Comparison of ENCODE assay signal across 8 cellular contexts in genomic region chr6:30744054-30744805, GRCh38. TPM values are rescaled to one million over a fixed set of nuclear protein-coding genes. Genes with fewer than 3 reads are reported as not detected.
A peak's percentile ranks its signal among the peaks of the same experiment; 100 is the strongest.
DNase-seq lines count a peak whose midpoint lies in the region; ATAC-seq and TF ChIP-seq lines count a peak whose summit lies in the region.

IER3 (minus strand) TSS chr6:30744547; CDS start chr6:30744518, 29 bp downstream.

- in situ Hi-C loops in gastrocnemius medialis (cut with MboI; ENCODE audit: low sequenced_read_pairs in 4 of 4) = loop anchor here in 3 of 4 donors (10.0 to 25.0 kb wide), 3 partner anchors 81 to 143 kb away; partner anchors contain the start of gene DDR1 (in 1 of the 3)

- TF ChIP-seq POLR2A in body of pancreas (IDR thresholded peaks at IDR 0.05) = peak; percentile 98 to 99 (median 99)
- peak; percentile 69 to 84 for TF ChIP-seq POLR2A in gastrocnemius medialis (IDR thresholded peaks at IDR 0.05)

- peak within 1 kb of the TSS; percentile 70 for H3K9ac ChIP-seq in iPS-15b (ENCODE audit: low read depth, low read length)

- TF ChIP-seq CTCF in body of pancreas (IDR thresholded peaks at IDR 0.05) (peak; percentile 57 to 75 (median 66)), gastrocnemius medialis (IDR thresholded peaks at IDR 0.05 in 4 of 5, conservative IDR thresholded peaks at IDR 0.05 in 1 of 5) (peak; percentile 74 to 88 (median 80))

- H3K4me1 ChIP-seq in body of pancreas (peaks cover 64% of the 10 kb centered on the region), iPS-15b (ENCODE audit: control insufficient read depth, insufficient read depth, low read length) (no peaks in the 10 kb centered on the region), gastrocnemius medialis (peaks cover 16 to 22% of the 10 kb centered on the region in 2 donors)

- peaks cover 4% of the 10 kb centered on the region in 2 donors for H3K36me3 ChIP-seq in body of pancreas (replicated peaks in 1 of 2; ENCODE audit: insufficient read depth in 1 of 2, low read depth in 2 of 2)
- H3K36me3 ChIP-seq in iPS-15b (ENCODE audit: control insufficient read depth, insufficient read depth, low read length) = peaks cover 11% of the 10 kb centered on the region
- H3K36me3 ChIP-seq in gastrocnemius medialis = peaks cover 0 to 19% of the 10 kb centered on the region in 2 donors

- H3K4me3 ChIP-seq in body of pancreas (peak within 1 kb of the TSS; percentile 22 to 63), iPS-15b (ENCODE audit: low read depth, low read length) (peak within 1 kb of the TSS; percentile 70), gastrocnemius medialis (peak within 1 kb of the TSS; percentile 63 to 83 (median 74))

- 0% methylated on average over 23 to 53 of the region's 54 CpGs for WGBS in body of pancreas, 2 donors

- no peaks in the 10 kb centered on the region for H3K27me3 ChIP-seq in body of pancreas
- peaks cover 10% of the 10 kb centered on the region for H3K27me3 ChIP-seq in iPS-15b (ENCODE audit: control insufficient read depth, insufficient read depth, low read length)
- H3K27me3 ChIP-seq in gastrocnemius medialis = no peaks in the 10 kb centered on the region

- intact Hi-C loops in body of pancreas (cut with DNase I) = no loop called here
- intact Hi-C loops in gastrocnemius medialis (cut with DNase I; ENCODE audit: low total_unique reads) = loop anchor here (1.0 to 10.0 kb wide), 6 partner anchors 39 to 343 kb away; partner anchors contain the start of gene VARS2

- DNase-seq in SKM-1 treated with dmso at 0.1 percent for 144 hours (lab: John Stamatoyannopoulos, UW; ENCODE audit: unreplicated experiment) (peak; percentile 39), SKM-1 (lab: John Stamatoyannopoulos, UW; ENCODE audit: unreplicated experiment) (no peak), NAMALWA (ENCODE audit: low spot score) (peak; percentile 75), T1000 (lab: John Stamatoyannopoulos, UW) (peak; percentile 94), body of pancreas (peak; percentile 89 to 93 (median 92)), gastrocnemius medialis (peak; percentile 54 to 65)

- no peaks in the 10 kb centered on the region for H3K9me3 ChIP-seq in body of pancreas
- H3K9me3 ChIP-seq in iPS-15b (ENCODE audit: control insufficient read depth, insufficient read depth, low read length) = no peaks in the 10 kb centered on the region
- no peaks in the 10 kb centered on the region for H3K9me3 ChIP-seq in gastrocnemius medialis

- ATAC-seq in body of pancreas = peak; percentile 53
- ATAC-seq in gastrocnemius medialis = peak; percentile 47 to 51
- no peak for ATAC-seq in HG03354 (IDR thresholded peaks at IDR 0.05; ENCODE audit: poor library complexity, severe bottlenecking, unreplicated experiment)

- peak within 1 kb of the TSS; percentile 89 to 96 (median 92) for H3K27ac ChIP-seq in body of pancreas
- peak within 1 kb of the TSS; percentile 86 to 94 (median 86) for H3K27ac ChIP-seq in gastrocnemius medialis

RNA-seq across cellular contexts. Expression of gene IER3, which starts in this region (rescaled TPM):
- total RNA-seq in body of pancreas (10 to 100 TPM; 46.4 to 60.3 TPM), gastrocnemius medialis (1 to 10 TPM in 3 of 4 donors, under 1 TPM in 1; 0.24 to 2.0 (median 1.4) TPM)

Comparison
In these comparisons a context has a peak if more than half of its experiments do, and no peak if none do; other contexts are left out.
1. RNA of gene IER3 (total RNA-seq): 46.4 to 60.3 TPM in body of pancreas; 0.24 to 2.0 TPM in gastrocnemius medialis; every median in the first group is over 10 times any median in the second.
2. Peak in every context shown above with its lines, with median percentiles within 50 percentile points of each other: H3K4me3 ChIP-seq.